ENCODE assay signal across 1 cellular context in genomic region chr16:81440888-81441663, GRCh38.
TF ChIP-seq lines count a peak whose summit lies in the region.

No MANE protein-coding gene starts in this region.

TF ChIP-seq in HepG2, 621 proteins besides CTCF, POLR2A, EP300 and RAD21 (continued from another document and continues in another):
- TF ChIP-seq ATF4 (CRISPR knock-in tag; IDR thresholded peaks at IDR 0.05) (no peak), ZNF619 (CRISPR knock-in tag; IDR thresholded peaks at IDR 0.05) (no peak), ZNF101 (CRISPR knock-in tag; IDR thresholded peaks at IDR 0.05; ENCODE audit: borderline replicate concordance, low read depth) (no peak), ZNF784 (CRISPR knock-in tag; IDR thresholded peaks at IDR 0.05; ENCODE audit: borderline replicate concordance) (peak; percentile 57; the same call in 1 of the 2 replicates), ZNF670 (CRISPR knock-in tag; IDR thresholded peaks at IDR 0.05; ENCODE audit: borderline replicate concordance) (no peak), ZNF180 (CRISPR knock-in tag; IDR thresholded peaks at IDR 0.05; ENCODE audit: borderline replicate concordance, low read depth) (no peak), SP4 (CRISPR knock-in tag; IDR thresholded peaks at IDR 0.05) (peak; percentile 46; the same call in 1 of the 2 replicates), ZNF296 (CRISPR knock-in tag; conservative IDR thresholded peaks at IDR 0.05) (no peak), ZNF3 (CRISPR knock-in tag; IDR thresholded peaks at IDR 0.05) (no peak), LCORL (IDR thresholded peaks at IDR 0.05) (no peak), LCORL (CRISPR knock-in tag; IDR thresholded peaks at IDR 0.05) (peak; percentile 17; the same call in 1 of the 2 replicates), REPIN1 (CRISPR knock-in tag; IDR thresholded peaks at IDR 0.05; ENCODE audit: borderline replicate concordance, low read depth) (no peak), ZNF709 (CRISPR knock-in tag; IDR thresholded peaks at IDR 0.05) (no peak), ZNF572 (CRISPR knock-in tag; IDR thresholded peaks at IDR 0.05) (no peak), MTF2 (CRISPR knock-in tag; IDR thresholded peaks at IDR 0.05; ENCODE audit: borderline replicate concordance) (no peak), HMGXB3 (CRISPR knock-in tag; IDR thresholded peaks at IDR 0.05; ENCODE audit: borderline replicate concordance) (no peak), MTA1 (CRISPR knock-in tag; IDR thresholded peaks at IDR 0.05; ENCODE audit: borderline replicate concordance) (no peak), TBX2 (CRISPR knock-in tag; IDR thresholded peaks at IDR 0.05; ENCODE audit: borderline replicate concordance) (no peak), FOXK1 (CRISPR knock-in tag; IDR thresholded peaks at IDR 0.05; ENCODE audit: borderline replicate concordance, low read depth) (no peak), PBX2 (CRISPR knock-in tag; IDR thresholded peaks at IDR 0.05) (no peak), ZNF143 (CRISPR knock-in tag; IDR thresholded peaks at IDR 0.05) (no peak), ZNF414 (CRISPR knock-in tag; IDR thresholded peaks at IDR 0.05) (no peak), KDM5B (CRISPR knock-in tag; IDR thresholded peaks at IDR 0.05; ENCODE audit: borderline replicate concordance) (no peak), ZNF564 (CRISPR knock-in tag; IDR thresholded peaks at IDR 0.05) (no peak), ZKSCAN8 (CRISPR knock-in tag; IDR thresholded peaks at IDR 0.05; ENCODE audit: borderline replicate concordance) (no peak), MAFF (IDR thresholded peaks at IDR 0.05; ENCODE audit: low read depth, low read length) (peak; percentile 12; the same call in 1 of the 2 replicates), ZNF274 (CRISPR knock-in tag; IDR thresholded peaks at IDR 0.05) (no peak), ZNF891 (CRISPR knock-in tag; IDR thresholded peaks at IDR 0.05) (0 out of 2 replicates have a peak, but pooled peaks have one; percentile 49), SKI (IDR thresholded peaks at IDR 0.05; ENCODE audit: partially characterized antibody) (peak; percentile 9), SRSF4 (IDR thresholded peaks at IDR 0.05; ENCODE audit: low read depth, low read length, poor library complexity, severe bottlenecking) (no peak), ZNF333 (CRISPR knock-in tag; IDR thresholded peaks at IDR 0.05; ENCODE audit: borderline replicate concordance) (no peak), ZFP36 (IDR thresholded peaks at IDR 0.05; ENCODE audit: borderline replicate concordance, low read depth, low read length, partially characterized antibody) (no peak)
- TF ChIP-seq, protein P1, sequence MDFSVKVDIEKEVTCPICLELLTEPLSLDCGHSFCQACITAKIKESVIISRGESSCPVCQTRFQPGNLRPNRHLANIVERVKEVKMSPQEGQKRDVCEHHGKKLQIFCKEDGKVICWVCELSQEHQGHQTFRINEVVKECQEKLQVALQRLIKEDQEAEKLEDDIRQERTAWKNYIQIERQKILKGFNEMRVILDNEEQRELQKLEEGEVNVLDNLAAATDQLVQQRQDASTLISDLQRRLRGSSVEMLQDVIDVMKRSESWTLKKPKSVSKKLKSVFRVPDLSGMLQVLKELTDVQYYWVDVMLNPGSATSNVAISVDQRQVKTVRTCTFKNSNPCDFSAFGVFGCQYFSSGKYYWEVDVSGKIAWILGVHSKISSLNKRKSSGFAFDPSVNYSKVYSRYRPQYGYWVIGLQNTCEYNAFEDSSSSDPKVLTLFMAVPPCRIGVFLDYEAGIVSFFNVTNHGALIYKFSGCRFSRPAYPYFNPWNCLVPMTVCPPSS (IDR thresholded peaks at IDR 0.05): no peak
- TF ChIP-seq, protein P2, sequence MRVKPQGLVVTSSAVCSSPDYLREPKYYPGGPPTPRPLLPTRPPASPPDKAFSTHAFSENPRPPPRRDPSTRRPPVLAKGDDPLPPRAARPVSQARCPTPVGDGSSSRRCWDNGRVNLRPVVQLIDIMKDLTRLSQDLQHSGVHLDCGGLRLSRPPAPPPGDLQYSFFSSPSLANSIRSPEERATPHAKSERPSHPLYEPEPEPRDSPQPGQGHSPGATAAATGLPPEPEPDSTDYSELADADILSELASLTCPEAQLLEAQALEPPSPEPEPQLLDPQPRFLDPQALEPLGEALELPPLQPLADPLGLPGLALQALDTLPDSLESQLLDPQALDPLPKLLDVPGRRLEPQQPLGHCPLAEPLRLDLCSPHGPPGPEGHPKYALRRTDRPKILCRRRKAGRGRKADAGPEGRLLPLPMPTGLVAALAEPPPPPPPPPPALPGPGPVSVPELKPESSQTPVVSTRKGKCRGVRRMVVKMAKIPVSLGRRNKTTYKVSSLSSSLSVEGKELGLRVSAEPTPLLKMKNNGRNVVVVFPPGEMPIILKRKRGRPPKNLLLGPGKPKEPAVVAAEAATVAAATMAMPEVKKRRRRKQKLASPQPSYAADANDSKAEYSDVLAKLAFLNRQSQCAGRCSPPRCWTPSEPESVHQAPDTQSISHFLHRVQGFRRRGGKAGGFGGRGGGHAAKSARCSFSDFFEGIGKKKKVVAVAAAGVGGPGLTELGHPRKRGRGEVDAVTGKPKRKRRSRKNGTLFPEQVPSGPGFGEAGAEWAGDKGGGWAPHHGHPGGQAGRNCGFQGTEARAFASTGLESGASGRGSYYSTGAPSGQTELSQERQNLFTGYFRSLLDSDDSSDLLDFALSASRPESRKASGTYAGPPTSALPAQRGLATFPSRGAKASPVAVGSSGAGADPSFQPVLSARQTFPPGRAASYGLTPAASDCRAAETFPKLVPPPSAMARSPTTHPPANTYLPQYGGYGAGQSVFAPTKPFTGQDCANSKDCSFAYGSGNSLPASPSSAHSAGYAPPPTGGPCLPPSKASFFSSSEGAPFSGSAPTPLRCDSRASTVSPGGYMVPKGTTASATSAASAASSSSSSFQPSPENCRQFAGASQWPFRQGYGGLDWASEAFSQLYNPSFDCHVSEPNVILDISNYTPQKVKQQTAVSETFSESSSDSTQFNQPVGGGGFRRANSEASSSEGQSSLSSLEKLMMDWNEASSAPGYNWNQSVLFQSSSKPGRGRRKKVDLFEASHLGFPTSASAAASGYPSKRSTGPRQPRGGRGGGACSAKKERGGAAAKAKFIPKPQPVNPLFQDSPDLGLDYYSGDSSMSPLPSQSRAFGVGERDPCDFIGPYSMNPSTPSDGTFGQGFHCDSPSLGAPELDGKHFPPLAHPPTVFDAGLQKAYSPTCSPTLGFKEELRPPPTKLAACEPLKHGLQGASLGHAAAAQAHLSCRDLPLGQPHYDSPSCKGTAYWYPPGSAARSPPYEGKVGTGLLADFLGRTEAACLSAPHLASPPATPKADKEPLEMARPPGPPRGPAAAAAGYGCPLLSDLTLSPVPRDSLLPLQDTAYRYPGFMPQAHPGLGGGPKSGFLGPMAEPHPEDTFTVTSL (CRISPR knock-in tag; IDR thresholded peaks at IDR 0.05; ENCODE audit: borderline replicate concordance): 0 out of 2 replicates have a peak, but pooled peaks have one; percentile 16
- TF ChIP-seq, protein P3, sequence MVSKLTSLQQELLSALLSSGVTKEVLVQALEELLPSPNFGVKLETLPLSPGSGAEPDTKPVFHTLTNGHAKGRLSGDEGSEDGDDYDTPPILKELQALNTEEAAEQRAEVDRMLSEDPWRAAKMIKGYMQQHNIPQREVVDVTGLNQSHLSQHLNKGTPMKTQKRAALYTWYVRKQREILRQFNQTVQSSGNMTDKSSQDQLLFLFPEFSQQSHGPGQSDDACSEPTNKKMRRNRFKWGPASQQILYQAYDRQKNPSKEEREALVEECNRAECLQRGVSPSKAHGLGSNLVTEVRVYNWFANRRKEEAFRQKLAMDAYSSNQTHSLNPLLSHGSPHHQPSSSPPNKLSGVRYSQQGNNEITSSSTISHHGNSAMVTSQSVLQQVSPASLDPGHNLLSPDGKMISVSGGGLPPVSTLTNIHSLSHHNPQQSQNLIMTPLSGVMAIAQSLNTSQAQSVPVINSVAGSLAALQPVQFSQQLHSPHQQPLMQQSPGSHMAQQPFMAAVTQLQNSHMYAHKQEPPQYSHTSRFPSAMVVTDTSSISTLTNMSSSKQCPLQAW (CRISPR knock-in tag; IDR thresholded peaks at IDR 0.05): no peak
- TF ChIP-seq, protein P4, sequence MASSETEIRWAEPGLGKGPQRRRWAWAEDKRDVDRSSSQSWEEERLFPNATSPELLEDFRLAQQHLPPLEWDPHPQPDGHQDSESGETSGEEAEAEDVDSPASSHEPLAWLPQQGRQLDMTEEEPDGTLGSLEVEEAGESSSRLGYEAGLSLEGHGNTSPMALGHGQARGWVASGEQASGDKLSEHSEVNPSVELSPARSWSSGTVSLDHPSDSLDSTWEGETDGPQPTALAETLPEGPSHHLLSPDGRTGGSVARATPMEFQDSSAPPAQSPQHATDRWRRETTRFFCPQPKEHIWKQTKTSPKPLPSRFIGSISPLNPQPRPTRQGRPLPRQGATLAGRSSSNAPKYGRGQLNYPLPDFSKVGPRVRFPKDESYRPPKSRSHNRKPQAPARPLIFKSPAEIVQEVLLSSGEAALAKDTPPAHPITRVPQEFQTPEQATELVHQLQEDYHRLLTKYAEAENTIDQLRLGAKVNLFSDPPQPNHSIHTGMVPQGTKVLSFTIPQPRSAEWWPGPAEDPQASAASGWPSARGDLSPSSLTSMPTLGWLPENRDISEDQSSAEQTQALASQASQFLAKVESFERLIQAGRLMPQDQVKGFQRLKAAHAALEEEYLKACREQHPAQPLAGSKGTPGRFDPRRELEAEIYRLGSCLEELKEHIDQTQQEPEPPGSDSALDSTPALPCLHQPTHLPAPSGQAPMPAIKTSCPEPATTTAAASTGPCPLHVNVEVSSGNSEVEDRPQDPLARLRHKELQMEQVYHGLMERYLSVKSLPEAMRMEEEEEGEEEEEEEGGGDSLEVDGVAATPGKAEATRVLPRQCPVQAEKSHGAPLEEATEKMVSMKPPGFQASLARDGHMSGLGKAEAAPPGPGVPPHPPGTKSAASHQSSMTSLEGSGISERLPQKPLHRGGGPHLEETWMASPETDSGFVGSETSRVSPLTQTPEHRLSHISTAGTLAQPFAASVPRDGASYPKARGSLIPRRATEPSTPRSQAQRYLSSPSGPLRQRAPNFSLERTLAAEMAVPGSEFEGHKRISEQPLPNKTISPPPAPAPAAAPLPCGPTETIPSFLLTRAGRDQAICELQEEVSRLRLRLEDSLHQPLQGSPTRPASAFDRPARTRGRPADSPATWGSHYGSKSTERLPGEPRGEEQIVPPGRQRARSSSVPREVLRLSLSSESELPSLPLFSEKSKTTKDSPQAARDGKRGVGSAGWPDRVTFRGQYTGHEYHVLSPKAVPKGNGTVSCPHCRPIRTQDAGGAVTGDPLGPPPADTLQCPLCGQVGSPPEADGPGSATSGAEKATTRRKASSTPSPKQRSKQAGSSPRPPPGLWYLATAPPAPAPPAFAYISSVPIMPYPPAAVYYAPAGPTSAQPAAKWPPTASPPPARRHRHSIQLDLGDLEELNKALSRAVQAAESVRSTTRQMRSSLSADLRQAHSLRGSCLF (CRISPR knock-in tag; IDR thresholded peaks at IDR 0.05; ENCODE audit: borderline replicate concordance): no peak
